14 cellular contexts compared by ENCODE assay signal in the genomic region with DNA sequence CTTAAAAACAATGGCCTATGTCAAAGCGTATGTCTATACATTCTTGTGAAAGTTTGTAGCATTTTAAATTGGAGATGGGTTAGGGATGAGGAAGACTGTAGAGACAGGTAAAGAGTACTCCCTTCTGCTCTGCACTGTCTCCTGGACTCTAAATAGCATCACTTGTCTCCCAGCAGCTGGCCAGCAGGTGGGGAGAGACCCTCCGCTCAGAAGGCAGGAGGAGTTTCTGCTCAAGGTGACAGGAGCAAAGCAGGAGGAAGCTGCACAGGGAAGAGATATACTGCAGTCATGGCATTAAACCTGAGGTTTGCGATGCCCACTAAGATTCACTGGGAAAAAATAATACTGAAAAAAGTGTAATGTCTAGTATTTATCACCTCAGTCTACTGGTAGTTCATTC. TPM values are rescaled to one million over a fixed set of nuclear protein-coding genes. Genes with fewer than 3 reads are reported as not detected.
A peak's percentile ranks its signal among the peaks of the same experiment; 100 is the strongest.
DNase-seq lines count a peak whose midpoint lies in the region; ATAC-seq and TF ChIP-seq lines count a peak whose summit lies in the region.
"Had no signal": no experiment of that assay in that cellular context is flagged by ENCODE, and none has a peak within 500 bp of the region (broad histone marks: within the 10 kb centered on the region; RNA-seq: fewer than 3 reads in every experiment).

No MANE protein-coding gene starts in this region.

- H3K18ac ChIP-seq in H9 (ENCODE audit: insufficient read length, low read depth, low read length), result no peak overlapping the region
- no peak overlapping the region for H3K18ac ChIP-seq in mesendoderm (ENCODE audit: low read length)

- DNase-seq in GM23338 (ENCODE audit: low spot score) (no peak), H9 (no peak), endodermal cell (peak; percentile 55), mesendoderm (peak; percentile 11), psoas muscle (no peak)
- DNase-seq in activated CD4-positive, alpha-beta T cell treated with anti-CD3 and anti-CD28 coated beads, Interleukin-2, amount 50 U/mL, for 48 hours, result no peak
- no peak for DNase-seq in activated T-helper 2 cell treated with anti-CD3 and anti-CD28 coated beads, Interferon-gamma antibody, Interleukin-2, Interleukin-4, amounts not matched to agents 10 μg/mL and 5 μg/mL and 100 μg/mL, durations not matched to agents 14 hours and 24 hours and 36 hours (ENCODE audit: low spot score)
- DNase-seq: C1 segment of cervical spinal cord; Calu3; CD4-positive, alpha-beta T cell; DMS 273 treated with DMSO at 0.1 percent for 48 hours; IMR-90 had no signal

- H2AK5ac ChIP-seq in H9 (ENCODE audit: insufficient read length, low read length) (no peak overlapping the region), mesendoderm (ENCODE audit: low read length) (no peak overlapping the region)

- H3K4me1 ChIP-seq in GM23338 (ENCODE audit: insufficient read depth) (peaks cover 14% of the 10 kb centered on the region), H9 (ENCODE audit: insufficient read depth, low read length) (no peaks in the 10 kb centered on the region), endodermal cell (ENCODE audit: control insufficient read depth, insufficient read depth, low read length) (no peaks in the 10 kb centered on the region), mesendoderm (ENCODE audit: control insufficient read depth, low read depth, low read length) (no peaks in the 10 kb centered on the region), psoas muscle (no peaks in the 10 kb centered on the region)
- H3K4me1 ChIP-seq: HAP-1 had no signal

- no peak overlapping the region for H4K8ac ChIP-seq in H9 (replicated peaks; ENCODE audit: insufficient read length, low read depth, low read length)
- H4K8ac ChIP-seq in mesendoderm (ENCODE audit: low read depth, low read length), result no peak overlapping the region

- no CpG with 5 or more reads among the region's 3 CpGs for WGBS in H9 (ENCODE audit: extremely low coverage, insufficient read length, low lambda C conversion rate)
- WGBS in endodermal cell (ENCODE audit: insufficient coverage in 1 of 2, insufficient read length in 1 of 2), 2 experiments, result 83 to 87% methylated on average over 2 to 3 of the region's 3 CpGs
- no CpG with 5 or more reads among the region's 3 CpGs for WGBS in mesendoderm (ENCODE audit: extremely low coverage, insufficient coverage, low lambda C conversion rate)
- 73 to 80% (median 78%) methylated on average over 3 of the region's 3 CpGs for WGBS in psoas muscle, 3 donors

- H3K9me3 ChIP-seq in H9 (ENCODE audit: control insufficient read depth, low read depth, low read length) (no peaks in the 10 kb centered on the region), endodermal cell (ENCODE audit: control insufficient read depth, low read length) (no peaks in the 10 kb centered on the region), psoas muscle (no peaks in the 10 kb centered on the region)
- H3K9me3 ChIP-seq: HAP-1 had no signal

- H3K4ac ChIP-seq in H9 (ENCODE audit: low read depth, low read length) (no peak overlapping the region), mesendoderm (ENCODE audit: low read depth, low read length) (no peak overlapping the region)

- no peaks in the 10 kb centered on the region for H3K23me2 ChIP-seq in H9 (ENCODE audit: insufficient read length, low read depth, low read length, poor library complexity, severe bottlenecking)

- H3K79me2 ChIP-seq in GM23338 (replicated peaks; ENCODE audit: insufficient read depth) (no peaks in the 10 kb centered on the region), H9 (ENCODE audit: insufficient read depth, low read length) (no peaks in the 10 kb centered on the region), mesendoderm (ENCODE audit: control insufficient read depth, insufficient read depth, low read length) (no peaks in the 10 kb centered on the region)

- H3K79me1 ChIP-seq in H9 (ENCODE audit: insufficient read depth, low read depth, low read length, poor library complexity, severe bottlenecking) (no peaks in the 10 kb centered on the region), mesendoderm (ENCODE audit: low read length) (no peaks in the 10 kb centered on the region)

- H3K4me2 ChIP-seq in GM23338 (no peak overlapping the region), H9 (ENCODE audit: insufficient read depth, insufficient read length, low read length) (no peak overlapping the region), mesendoderm (ENCODE audit: low read length) (no peak overlapping the region)

- H2BK120ac ChIP-seq in H9 (ENCODE audit: low read depth, low read length, poor library complexity, severe bottlenecking) (no peak overlapping the region), mesendoderm (ENCODE audit: low read depth, low read length) (no peak overlapping the region)

- H4K20me1 ChIP-seq in GM23338 (replicated peaks; ENCODE audit: insufficient read depth), result no peaks in the 10 kb centered on the region
- no peaks in the 10 kb centered on the region for H4K20me1 ChIP-seq in H9 (ENCODE audit: control insufficient read depth, insufficient read depth, insufficient read length)

- H3K27ac Mint-ChIP-seq in GM23338 (no peak overlapping the region), H9 (no peak overlapping the region), endodermal cell (no peak overlapping the region)
- H3K27ac Mint-ChIP-seq in activated T-helper 2 cell treated with anti-CD3 and anti-CD28 coated beads, Interferon-gamma antibody, Interleukin-2, Interleukin-4, amounts not matched to agents 10 μg/mL and 5 μg/mL and 100 μg/mL, durations not matched to agents 14 hours and 24 hours and 36 hours, result no peak overlapping the region
- H3K27ac Mint-ChIP-seq: B cell; CD4-positive, alpha-beta T cell had no signal

- TF ChIP-seq CTCF in GM23338 (conservative IDR thresholded peaks at IDR 0.05; ENCODE audit: low read depth in 2 of 2), result peak; percentile 10 to 44; a peak in 2 of 4 replicates
- TF ChIP-seq CTCF in H9 (conservative IDR thresholded peaks at IDR 0.05), result peak; percentile 39; the same call in 2 of the 3 replicates
- TF ChIP-seq CTCF in endodermal cell (conservative IDR thresholded peaks at IDR 0.05), result peak; percentile 61
- TF ChIP-seq CTCF in psoas muscle (IDR thresholded peaks at IDR 0.05), result no peak

- H3K9me3 Mint-ChIP-seq in GM23338 (no peaks in the 10 kb centered on the region), H9 (no peaks in the 10 kb centered on the region), endodermal cell (no peaks in the 10 kb centered on the region)
- no peaks in the 10 kb centered on the region for H3K9me3 Mint-ChIP-seq in activated T-helper 2 cell treated with anti-CD3 and anti-CD28 coated beads, Interferon-gamma antibody, Interleukin-2, Interleukin-4, amounts not matched to agents 10 μg/mL and 5 μg/mL and 100 μg/mL, durations not matched to agents 14 hours and 24 hours and 36 hours

- H3K4me1 Mint-ChIP-seq in GM23338 (peaks cover 7% of the 10 kb centered on the region; the same call in 2 of the 3 replicates), H9 (peaks cover 0 to 7% of the 10 kb centered on the region in 2 experiments; a peak in 2 of 4 replicates), endodermal cell (no peaks in the 10 kb centered on the region)
- H3K4me1 Mint-ChIP-seq in activated T-helper 2 cell treated with anti-CD3 and anti-CD28 coated beads, Interferon-gamma antibody, Interleukin-2, Interleukin-4, amounts not matched to agents 10 μg/mL and 5 μg/mL and 100 μg/mL, durations not matched to agents 14 hours and 24 hours and 36 hours (ENCODE audit: low read depth), result no peaks in the 10 kb centered on the region
- H3K4me1 Mint-ChIP-seq: B cell had no signal

- H2BK5ac ChIP-seq in H9 (ENCODE audit: insufficient read length, low read length) (no peak overlapping the region), mesendoderm (ENCODE audit: low read length) (no peak overlapping the region)

- no peaks in the 10 kb centered on the region for H3K9me2 ChIP-seq in GM23338 (ENCODE audit: insufficient read depth)

- H2BK15ac ChIP-seq in H9 (ENCODE audit: low read depth, low read length), result no peak overlapping the region
- H2BK15ac ChIP-seq in mesendoderm (replicated peaks; ENCODE audit: low read depth), result no peak overlapping the region

- H2BK12ac ChIP-seq in H9 (ENCODE audit: insufficient read length, low read depth, low read length), result no peak overlapping the region

- H3K27me3 ChIP-seq in GM23338 (ENCODE audit: insufficient read depth), result peaks cover 5% of the 10 kb centered on the region; the same call in 1 of the 2 replicates
- H3K27me3 ChIP-seq in H9 (ENCODE audit: insufficient read depth, low read length), result no peaks in the 10 kb centered on the region
- H3K27me3 ChIP-seq in endodermal cell (ENCODE audit: control insufficient read depth, insufficient read depth, low read length, poor library complexity, severe bottlenecking), result peaks cover 49% of the 10 kb centered on the region
- no peaks in the 10 kb centered on the region for H3K27me3 ChIP-seq in mesendoderm (ENCODE audit: insufficient read depth, low read length, poor library complexity)
- H3K27me3 ChIP-seq in psoas muscle (ENCODE audit: insufficient read depth in 3 of 3, low read length in 2 of 3), result peaks cover 0 to 10% (median 0%) of the 10 kb centered on the region in 3 donors

- H3K4me3 ChIP-seq in GM23338, result no peak overlapping the region
- no peak overlapping the region for H3K4me3 ChIP-seq in endodermal cell (ENCODE audit: low read length)
- no peak overlapping the region for H3K4me3 ChIP-seq in mesendoderm (ENCODE audit: low read length)
- no peak overlapping the region for H3K4me3 ChIP-seq in psoas muscle
- H3K4me3 ChIP-seq: HAP-1 had no signal

- H3K9ac ChIP-seq in H9 (ENCODE audit: extremely low read depth, insufficient read length, low read length) (no peak overlapping the region), endodermal cell (ENCODE audit: extremely low read depth, low read length, poor library complexity, severe bottlenecking) (no peak overlapping the region), mesendoderm (ENCODE audit: low read length) (no peak overlapping the region)

- H3K23ac ChIP-seq in H9 (ENCODE audit: insufficient read length, low read depth, low read length), result no peak overlapping the region
- no peak overlapping the region for H3K23ac ChIP-seq in mesendoderm (ENCODE audit: low read length)

- H4K5ac ChIP-seq in H9 (ENCODE audit: insufficient read length, low read depth, low read length) (no peak overlapping the region), mesendoderm (ENCODE audit: low read length) (no peak overlapping the region)

- no peak overlapping the region for H3K4me3 Mint-ChIP-seq in GM23338
- no peak overlapping the region for H3K4me3 Mint-ChIP-seq in H9
- no peak overlapping the region for H3K4me3 Mint-ChIP-seq in endodermal cell
- no peak overlapping the region for H3K4me3 Mint-ChIP-seq in activated T-helper 2 cell treated with anti-CD3 and anti-CD28 coated beads, Interferon-gamma antibody, Interleukin-2, Interleukin-4, amounts not matched to agents 10 μg/mL and 5 μg/mL and 100 μg/mL, durations not matched to agents 14 hours and 24 hours and 36 hours (ENCODE audit: low read depth)
- H3K4me3 Mint-ChIP-seq: B cell; CD4-positive, alpha-beta T cell had no signal

- intact Hi-C loops in activated T-helper 2 cell treated with anti-CD3 and anti-CD28 coated beads, Interferon-gamma antibody, Interleukin-2, Interleukin-4, amounts not matched to agents 10 μg/mL and 5 μg/mL and 100 μg/mL, durations not matched to agents 14 hours and 24 hours and 36 hours (cut with micrococcal nuclease), result no loop called here
- intact Hi-C loops in psoas muscle (cut with DNase I), result no loop called here

- no peak overlapping the region for H3T11ph ChIP-seq in H9 (ENCODE audit: low read length)

- no peaks in the 10 kb centered on the region for H3F3A ChIP-seq in GM23338 (replicated peaks; ENCODE audit: low read depth)

- H3K14ac ChIP-seq in H9 (ENCODE audit: insufficient read depth, low read length), result no peak overlapping the region

- no peak overlapping the region for H2BK20ac ChIP-seq in H9 (ENCODE audit: low read depth, low read length, poor library complexity, severe bottlenecking)

- H3K36me3 Mint-ChIP-seq in GM23338 (ENCODE audit: low read depth) (no peaks in the 10 kb centered on the region), H9 (ENCODE audit: insufficient read depth in 1 of 3, low read depth in 3 of 3) (no peaks in the 10 kb centered on the region), endodermal cell (ENCODE audit: low read depth) (no peaks in the 10 kb centered on the region)
- H3K36me3 Mint-ChIP-seq in activated T-helper 2 cell treated with anti-CD3 and anti-CD28 coated beads, Interferon-gamma antibody, Interleukin-2, Interleukin-4, amounts not matched to agents 10 μg/mL and 5 μg/mL and 100 μg/mL, durations not matched to agents 14 hours and 24 hours and 36 hours (ENCODE audit: low read depth), result no peaks in the 10 kb centered on the region

- H3K27me3 Mint-ChIP-seq in GM23338 (ENCODE audit: insufficient read depth, low read depth, poor library complexity) (no peaks in the 10 kb centered on the region), H9 (ENCODE audit: low read depth) (peaks cover 41% of the 10 kb centered on the region), endodermal cell (ENCODE audit: insufficient read depth) (peaks cover 48% of the 10 kb centered on the region)
- no peaks in the 10 kb centered on the region for H3K27me3 Mint-ChIP-seq in activated T-helper 2 cell treated with anti-CD3 and anti-CD28 coated beads, Interferon-gamma antibody, Interleukin-2, Interleukin-4, amounts not matched to agents 10 μg/mL and 5 μg/mL and 100 μg/mL, durations not matched to agents 14 hours and 24 hours and 36 hours (ENCODE audit: low read depth)

- H3K36me3 ChIP-seq in GM23338 (ENCODE audit: insufficient read depth) (no peaks in the 10 kb centered on the region), endodermal cell (ENCODE audit: control insufficient read depth, insufficient read depth, low read length) (no peaks in the 10 kb centered on the region), mesendoderm (ENCODE audit: control insufficient read depth, insufficient read depth, low read length) (no peaks in the 10 kb centered on the region), psoas muscle (ENCODE audit: insufficient read depth in 1 of 2, low read depth in 1 of 2) (no peaks in the 10 kb centered on the region)
- H3K36me3 ChIP-seq: HAP-1 had no signal

- no peak overlapping the region for H4K91ac ChIP-seq in H9 (ENCODE audit: insufficient read length, low read depth, low read length)

- ATAC-seq in GM23338 (peak; percentile 74), psoas muscle (no peak)

- H2AFZ ChIP-seq in GM23338, result no peak overlapping the region
- H2AFZ ChIP-seq in H9 (ENCODE audit: low read length), result no peak overlapping the region

- H3K56ac ChIP-seq in H9 (ENCODE audit: insufficient read length, low read depth, low read length) (no peak overlapping the region), mesendoderm (ENCODE audit: low read length) (no peak overlapping the region)

- H3K27ac ChIP-seq in GM23338 (ENCODE audit: low read depth) (no peak overlapping the region), H9 (ENCODE audit: insufficient read length, low read depth, low read length) (no peak overlapping the region), endodermal cell (ENCODE audit: low read depth, low read length) (no peak overlapping the region), mesendoderm (ENCODE audit: low read depth, low read length) (no peak overlapping the region), psoas muscle (no peak overlapping the region)

RNA-seq across cellular contexts. Expression of a gene that starts 10.7 kb away (rescaled TPM):
- total RNA-seq in GM23338 (2014; rRNA removed; shearing (Covaris generic)), result 22.1 and 24.6 TPM in 2 replicates
- 5.3 and 7.0 TPM in 2 replicates for polyA plus RNA-seq in GM23338 (2016; fragmentation: Nextera tagmentation; extraction: Ambion mirVana)
- 9.7 and 10.1 TPM in 2 replicates for total RNA-seq in H9 (2021)
- total RNA-seq in endodermal cell, result 10 to 100 TPM in 1 of 2 donors, 1 to 10 TPM in 1; 8.9 to 10.4 TPM
- polyA plus RNA-seq in endodermal cell (2013, experiment 1 of 2), result 9.6 TPM
- polyA plus RNA-seq in endodermal cell (2013, experiment 2 of 2), result 8.4 TPM
- polyA plus RNA-seq in mesendoderm (2013, experiment 1 of 2), result 3.1 TPM
- 3.4 TPM for polyA plus RNA-seq in mesendoderm (2013, experiment 2 of 2)
- total RNA-seq in activated T-helper 2 cell treated with anti-CD3 and anti-CD28 coated beads, Interferon-gamma antibody, Interleukin-2, Interleukin-4, amounts not matched to agents 10 μg/mL and 5 μg/mL and 100 μg/mL, durations not matched to agents 14 hours and 24 hours and 36 hours, result 2.7 and 4.0 TPM in 2 replicates
- 10 to 100 TPM in 1 of 4 donors, 1 to 10 TPM in 3; 2.8 to 10.3 (median 6.9) TPM for total RNA-seq in psoas muscle
- polyA plus RNA-seq in psoas muscle, result 1 to 10 TPM; 2.0 to 3.3 (median 2.2) TPM

Comparison
In these comparisons a context has a peak if more than half of its experiments do, and no peak if none do; other contexts are left out.
1. DNase-seq: peak in endodermal cell (single experiment) and mesendoderm (single experiment); none in GM23338 (single experiment), H9 (single experiment), activated CD4-positive, alpha-beta T cell treated with anti-CD3 and anti-CD28 coated beads, Interleukin-2, amount 50 U/mL, for 48 hours (0 of 2), activated T-helper 2 cell treated with anti-CD3 and anti-CD28 coated beads, Interferon-gamma antibody, Interleukin-2, Interleukin-4, amounts not matched to agents 10 μg/mL and 5 μg/mL and 100 μg/mL, durations not matched to agents 14 hours and 24 hours and 36 hours (single experiment) and psoas muscle (0 of 2).